In genomic region chr4:54440394-54441223, GRCh38 we compare ENCODE assay signal across 8 cellular contexts.
DNase-seq lines count a peak whose midpoint lies in the region; ATAC-seq and TF ChIP-seq lines count a peak whose summit lies in the region.

No MANE protein-coding gene starts in this region.

- 9 to 13% methylated on average over 7 of the region's 7 CpGs for WGBS in GM23248 (ENCODE audit: low coverage in 1 of 2, low lambda C conversion rate in 2 of 2, missing lambda C conversion rate in 2 of 2), 2 experiments

- H3K27ac ChIP-seq in GM23248 (peak overlapping the region; percentile 15), osteoblast (ENCODE audit: low read depth, low read length) (no peak overlapping the region)

- no peak for ATAC-seq in GM21786 (IDR thresholded peaks at IDR 0.05; ENCODE audit: unreplicated experiment)

- H3K36me3 Mint-ChIP-seq in activated T-cell treated with anti-CD3 and anti-CD28 coated beads, Interleukin-2, amount 50 U/mL, for 24 hours (ENCODE audit: low read depth), result no peaks in the 10 kb centered on the region
- H3K36me3 Mint-ChIP-seq in activated CD4-positive, alpha-beta memory T cell treated with anti-CD3 and anti-CD28 coated beads for 36 hours, result no peaks in the 10 kb centered on the region

- TF ChIP-seq CTCF in fibroblast of mammary gland (conservative IDR thresholded peaks at IDR 0.05; ENCODE audit: control insufficient read depth, insufficient read depth, low read depth, low read length) (peak; percentile 74), osteoblast (IDR thresholded peaks at IDR 0.05; ENCODE audit: extremely low read depth, low read depth, low read length) (peak; percentile 75)

- H3K9me3 Mint-ChIP-seq in activated T-cell treated with anti-CD3 and anti-CD28 coated beads, Interleukin-2, amount 50 U/mL, for 24 hours, result no peaks in the 10 kb centered on the region
- no peaks in the 10 kb centered on the region for H3K9me3 Mint-ChIP-seq in activated CD4-positive, alpha-beta memory T cell treated with anti-CD3 and anti-CD28 coated beads for 36 hours

- DNase-seq in ACHN (peak; percentile 42), GM23248 (peak; percentile 68), RKO (ENCODE audit: low spot score) (peak; percentile 73), fibroblast of mammary gland (ENCODE audit: low read depth) (peak; percentile 56), osteoblast (ENCODE audit: insufficient read length, low spot score, missing footprints) (peak; percentile 21)
- DNase-seq in activated T-cell treated with anti-CD3 and anti-CD28 coated beads, Interleukin-2, amount 50 U/mL, for 24 hours, result no peak
- DNase-seq in activated CD4-positive, alpha-beta memory T cell treated with anti-CD3 and anti-CD28 coated beads for 36 hours, result no peak

- H3K4me2 ChIP-seq in GM23248 (ENCODE audit: unreplicated experiment) (peak overlapping the region; percentile 86), osteoblast (ENCODE audit: insufficient read depth, low read length) (peak overlapping the region; percentile 72)

- CTCF ChIA-PET in activated CD4-positive, alpha-beta memory T cell treated with anti-CD3 and anti-CD28 coated beads for 36 hours (lab: Charles Lee), result interaction anchor here (1.0 to 1.7 kb wide), 4 partner anchors 51 to 122 kb away, joined by 3 to 8 read pairs (median 4); no protein-coding TSS in a partner anchor

- no peak overlapping the region for H3K4me3 Mint-ChIP-seq in activated T-cell treated with anti-CD3 and anti-CD28 coated beads, Interleukin-2, amount 50 U/mL, for 24 hours
- no peak overlapping the region for H3K4me3 Mint-ChIP-seq in activated CD4-positive, alpha-beta memory T cell treated with anti-CD3 and anti-CD28 coated beads for 36 hours

- H3F3A ChIP-seq in GM23248 (ENCODE audit: insufficient read depth), result peaks cover 7% of the 10 kb centered on the region; the same call in 1 of the 2 replicates

- POLR2A ChIA-PET in activated CD4-positive, alpha-beta memory T cell treated with anti-CD3 and anti-CD28 coated beads for 36 hours (lab: Charles Lee), result no interaction called here

- no peaks in the 10 kb centered on the region for H3K79me2 ChIP-seq in GM23248 (ENCODE audit: insufficient read depth)
- no peaks in the 10 kb centered on the region for H3K79me2 ChIP-seq in osteoblast (ENCODE audit: insufficient read depth, low read length)

- no peaks in the 10 kb centered on the region for H3K27me3 ChIP-seq in GM23248 (replicated peaks; ENCODE audit: insufficient read depth)
- H3K27me3 ChIP-seq in osteoblast (ENCODE audit: insufficient read depth, low read length), result peaks cover 8% of the 10 kb centered on the region

- no peaks in the 10 kb centered on the region for H4K20me1 ChIP-seq in GM23248 (ENCODE audit: insufficient read depth)
- H4K20me1 ChIP-seq in osteoblast (ENCODE audit: insufficient read depth, low read length), result no peaks in the 10 kb centered on the region

- in situ Hi-C loops in ACHN (cut with HindIII; ENCODE audit: low pct_ligation_motif_present, low pct_unique_long_range_greater_than_20kb, low sequenced_read_pairs) (no loop called here), GM23248 (cut with MboI) (no loop called here)

- no peaks in the 10 kb centered on the region; the same call in 1 of the 2 replicates for H3K4me1 ChIP-seq in GM23248 (ENCODE audit: insufficient read depth)
- H3K4me1 ChIP-seq in osteoblast (ENCODE audit: insufficient read depth, low read length), result no peaks in the 10 kb centered on the region

- no peaks in the 10 kb centered on the region for H3K9me3 ChIP-seq in GM23248 (ENCODE audit: low read depth)
- no peaks in the 10 kb centered on the region for H3K9me3 ChIP-seq in osteoblast (ENCODE audit: low read depth, low read length)

- H3K9me2 ChIP-seq in GM23248 (ENCODE audit: insufficient read depth), result no peaks in the 10 kb centered on the region

- H2AFZ ChIP-seq in GM23248 (peak overlapping the region; percentile 80), osteoblast (ENCODE audit: low read length) (peak overlapping the region; percentile 16)

- H3K4me3 ChIP-seq in GM23248 (peak overlapping the region; percentile 59), fibroblast of mammary gland (ENCODE audit: control insufficient read depth, low read depth, low read length) (no peak overlapping the region), osteoblast (ENCODE audit: insufficient read depth, low read length) (peak overlapping the region; percentile 35)

- H3K4me1 Mint-ChIP-seq in activated T-cell treated with anti-CD3 and anti-CD28 coated beads, Interleukin-2, amount 50 U/mL, for 24 hours (ENCODE audit: low read depth), result no peaks in the 10 kb centered on the region
- no peaks in the 10 kb centered on the region for H3K4me1 Mint-ChIP-seq in activated CD4-positive, alpha-beta memory T cell treated with anti-CD3 and anti-CD28 coated beads for 36 hours (ENCODE audit: low read depth)

- H3K27me3 Mint-ChIP-seq in activated T-cell treated with anti-CD3 and anti-CD28 coated beads, Interleukin-2, amount 50 U/mL, for 24 hours, result peaks cover 20% of the 10 kb centered on the region
- H3K27me3 Mint-ChIP-seq in activated CD4-positive, alpha-beta memory T cell treated with anti-CD3 and anti-CD28 coated beads for 36 hours, result peaks cover 11% of the 10 kb centered on the region

- no peak overlapping the region for H3K27ac Mint-ChIP-seq in activated T-cell treated with anti-CD3 and anti-CD28 coated beads, Interleukin-2, amount 50 U/mL, for 24 hours
- no peak overlapping the region for H3K27ac Mint-ChIP-seq in activated CD4-positive, alpha-beta memory T cell treated with anti-CD3 and anti-CD28 coated beads for 36 hours

- intact Hi-C loops in activated CD4-positive, alpha-beta memory T cell treated with anti-CD3 and anti-CD28 coated beads for 36 hours (cut with micrococcal nuclease), result loop anchor here (2.0 kb wide), 1 partner anchor 118 kb away; no protein-coding TSS in a partner anchor

- H3K36me3 ChIP-seq in GM23248 (ENCODE audit: low read depth), result no peaks in the 10 kb centered on the region
- H3K36me3 ChIP-seq in osteoblast (ENCODE audit: insufficient read depth, low read length), result no peaks in the 10 kb centered on the region

- H3K9ac ChIP-seq in GM23248, result peak overlapping the region; percentile 9; the same call in 1 of the 2 replicates

Comparison
In these comparisons a context has a peak if more than half of its experiments do, and no peak if none do; other contexts are left out.
1. DNase-seq: peak in ACHN (single experiment), GM23248 (single experiment), RKO (single experiment), fibroblast of mammary gland (single experiment) and osteoblast (single experiment); none in activated T-cell treated with anti-CD3 and anti-CD28 coated beads, Interleukin-2, amount 50 U/mL, for 24 hours (single experiment) and activated CD4-positive, alpha-beta memory T cell treated with anti-CD3 and anti-CD28 coated beads for 36 hours (single experiment).